In the genomic region with DNA sequence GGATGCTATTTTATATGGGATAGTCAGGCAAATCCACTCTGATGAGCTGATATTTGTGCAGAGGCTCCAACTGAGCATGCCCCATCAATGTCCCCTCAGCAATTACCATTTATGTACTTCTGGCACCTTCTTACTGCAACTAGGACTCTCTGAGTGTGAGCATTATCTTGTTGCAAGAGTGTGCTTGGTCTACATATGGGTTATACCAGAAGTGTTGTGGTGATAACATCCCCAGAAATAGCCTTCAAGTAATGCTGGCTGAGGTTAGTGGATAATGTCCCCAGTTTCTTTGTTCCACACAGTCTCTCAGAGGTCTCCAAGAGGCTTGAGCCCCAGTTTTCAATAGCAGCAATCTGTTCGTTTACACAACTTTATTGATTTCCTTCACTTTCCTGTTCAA, we compare ENCODE assay signal across 22 cellular contexts.
"Had no signal": no experiment of that assay in that cellular context is flagged by ENCODE, and none has a peak within 500 bp of the region (broad histone marks: within the 10 kb centered on the region; RNA-seq: fewer than 3 reads in every experiment).

No MANE protein-coding gene starts in this region.

- FAIRE-seq: islet of Langerhans had no signal

- H3K27ac ChIP-seq: colonic mucosa, esophagus squamous epithelium, lower lobe of right lung, neural progenitor cell, ovary, right lobe of liver, spleen, stomach, thoracic aorta, transverse colon had no signal

- H3K36me3 ChIP-seq: colonic mucosa, esophagus squamous epithelium, lower lobe of right lung, neural progenitor cell, ovary, right lobe of liver, spleen, stomach, thoracic aorta, transverse colon had no signal

- H3K4me2 ChIP-seq: neural progenitor cell had no signal

- H3K4me1 ChIP-seq: colonic mucosa, esophagus squamous epithelium, lower lobe of right lung, neural progenitor cell, right lobe of liver, spleen, stomach, transverse colon had no signal

- H3K27me3 ChIP-seq: colonic mucosa, esophagus squamous epithelium, neural progenitor cell, ovary, right lobe of liver, spleen, stomach, transverse colon had no signal

- H3K4me3 ChIP-seq: colonic mucosa, esophagus squamous epithelium, lower lobe of right lung, neural progenitor cell, ovary, right lobe of liver, spleen, stomach, thoracic aorta, transverse colon had no signal

- H2AFZ ChIP-seq: neural progenitor cell had no signal

- H3K9ac ChIP-seq: neural progenitor cell had no signal

- H3K9me3 ChIP-seq: colonic mucosa, esophagus squamous epithelium, lower lobe of right lung, ovary, right lobe of liver, spleen, stomach, thoracic aorta, transverse colon had no signal

- DNase-seq: colonic mucosa; dermis blood vessel endothelial cell; esophagus squamous epithelium; foreskin fibroblast; hypothalamus; kidney glomerular epithelial cell; lower lobe of right lung; nucleus accumbens; ovary; right lobe of liver; spleen; stimulated activated CD4-positive, alpha-beta T cell treated with anti-CD3 and anti-CD28 coated beads, Interleukin-15, amount 100 ng/mL, for 24 hours; stimulated activated CD4-positive, alpha-beta T cell treated with anti-CD3 and anti-CD28 coated beads, Interleukin-2, amount 100 ng/mL, for 24 hours; stimulated activated naive CD4-positive, alpha-beta T cell; stomach; substantia nigra; transverse colon had no signal

- ATAC-seq: left lobe of liver; lower lobe of right lung; natural killer cell treated with Interleukin-12 subunit alpha and Interleukin-12 subunit beta and Interleukin-15 and Interleukin-18, amount 100 ng/mL, for 72 hours; right lobe of liver had no signal
